ENCODE assay signal across 8 cellular contexts in genomic region chr19:39411832-39412099, GRCh38.
DNase-seq lines count a peak whose midpoint lies in the region; ATAC-seq lines count a peak whose summit lies in the region.

No MANE protein-coding gene starts in this region.

- DNase-seq in AG08396 (ENCODE audit: low spot score) (peak; percentile 79), NCI-H446 (lab: John Stamatoyannopoulos, UW) (peak; percentile 93 to 95), cerebellar cortex (ENCODE audit: low spot score) (peak; percentile 93)
- DNase-seq in activated CD4-positive, CD25-positive, alpha-beta regulatory T cell treated with anti-CD3 and anti-CD28 coated beads, Interleukin-2, amount 50 U/mL, for 72 hours: peak; percentile 87
- DNase-seq in stimulated activated CD4-positive, alpha-beta T cell treated with anti-CD3 and anti-CD28 coated beads, Interleukin-1b, Interleukin-23, amount 100 ng/mL, for 24 hours (ENCODE audit: low read depth in 4 of 4, low spot score in 1 of 4): peak; percentile 74 to 89 (median 86)

- ATAC-seq in GM19035 (IDR thresholded peaks at IDR 0.05; ENCODE audit: unreplicated experiment) (peak; percentile 26), HG03354 (IDR thresholded peaks at IDR 0.05; ENCODE audit: poor library complexity, severe bottlenecking, unreplicated experiment) (peak; percentile 32)

- H3K27me3 ChIP-seq in layer of hippocampus (ENCODE audit: control insufficient read depth, insufficient read depth, low read length): no peaks in the 10 kb centered on the region

- H3K27ac ChIP-seq in layer of hippocampus (ENCODE audit: low read depth, low read length): peak overlapping the region; percentile 95

Comparison
In these comparisons a context has a peak if more than half of its experiments do, and no peak if none do; other contexts are left out.
1. Peak in every context shown above with its lines: DNase-seq, ATAC-seq and H3K27ac ChIP-seq.